16 cellular contexts compared by ENCODE assay signal in genomic region chr10:79407397-79407796, GRCh38. TPM values are rescaled to one million over a fixed set of nuclear protein-coding genes. Genes with fewer than 3 reads are reported as not detected.
DNase-seq lines count a peak whose midpoint lies in the region; ATAC-seq and TF ChIP-seq lines count a peak whose summit lies in the region.
"Had no signal": no experiment of that assay in that cellular context is flagged by ENCODE, and none has a peak within 500 bp of the region (broad histone marks: within the 10 kb centered on the region; RNA-seq: fewer than 3 reads in every experiment).

No MANE protein-coding gene starts in this region.

- no peak overlapping the region for H2AFZ ChIP-seq in neuronal stem cell (ENCODE audit: low read length)

- no peak overlapping the region for H3K4me2 ChIP-seq in BLaER1
- H3K4me2 ChIP-seq in neuronal stem cell (ENCODE audit: insufficient read depth, low read length, poor library complexity, severe bottlenecking), result no peak overlapping the region

- H3K36me3 ChIP-seq in BLaER1 (no peaks in the 10 kb centered on the region), heart right ventricle (peaks cover 0 to 5% (median 0%) of the 10 kb centered on the region in 9 donors), neuronal stem cell (replicated peaks in 1 of 2; ENCODE audit: control insufficient read depth in 2 of 2, insufficient read depth in 2 of 2, low read length in 2 of 2) (no peaks in the 10 kb centered on the region)

- peak overlapping the region; percentile 79 for H2AK5ac ChIP-seq in neuronal stem cell (ENCODE audit: low read depth, low read length)

- H3K4me3 ChIP-seq in BLaER1 (no peak overlapping the region), heart right ventricle (no peak overlapping the region), neuronal stem cell (ENCODE audit: low read length in 2 of 2) (peak overlapping the region in 1 of 2 donors; percentile 3)

- peaks cover 3% of the 10 kb centered on the region for H3K79me1 ChIP-seq in neuronal stem cell (ENCODE audit: low read depth, low read length)

- no peaks in the 10 kb centered on the region for H3K4me1 ChIP-seq in BLaER1
- H3K4me1 ChIP-seq in heart right ventricle, result peaks cover 0 to 81% (median 0%) of the 10 kb centered on the region in 9 donors
- H3K4me1 ChIP-seq in neuronal stem cell (ENCODE audit: control insufficient read depth in 2 of 2, insufficient read depth in 1 of 2, low read depth in 1 of 2, low read length in 2 of 2), result peaks cover 30 to 33% of the 10 kb centered on the region in 2 donors

- H4K8ac ChIP-seq in neuronal stem cell (ENCODE audit: low read depth, low read length), result no peak overlapping the region

- H3K27me3 ChIP-seq in BLaER1, result no peaks in the 10 kb centered on the region
- no peaks in the 10 kb centered on the region for H3K27me3 ChIP-seq in heart right ventricle
- H3K27me3 ChIP-seq in neuronal stem cell (ENCODE audit: control insufficient read depth in 3 of 3, insufficient read depth in 3 of 3, low read depth in 1 of 3, low read length in 3 of 3), result no peaks in the 10 kb centered on the region

- H2BK12ac ChIP-seq in neuronal stem cell (ENCODE audit: low read length), result no peak overlapping the region

- peak overlapping the region; percentile 70 for H3K4ac ChIP-seq in neuronal stem cell (ENCODE audit: low read length)

- no peak for TF ChIP-seq CTCF in heart right ventricle (IDR thresholded peaks at IDR 0.05)

- WGBS in heart right ventricle, 2 donors, result 87 to 88% methylated on average over 9 of the region's 9 CpGs
- WGBS in neuronal stem cell (ENCODE audit: extremely low coverage in 2 of 2, insufficient read length in 2 of 2, insufficient replicate concordance in 1 of 2), 2 donors, result no CpG with 5 or more reads among the region's 9 CpGs

- H3K9ac ChIP-seq in BLaER1 (peak overlapping the region; percentile 62), neuronal stem cell (ENCODE audit: low read depth, low read length, poor library complexity) (peak overlapping the region; percentile 47)

- H4K91ac ChIP-seq in neuronal stem cell (ENCODE audit: low read depth, low read length, poor library complexity), result no peak overlapping the region

- intact Hi-C loops in heart right ventricle (cut with DNase I), result loop anchor here in 3 of 10 donors (2.0 to 5.0 kb wide), 2 partner anchors 35 kb away; no protein-coding TSS in a partner anchor

- no peak overlapping the region for H3K14ac ChIP-seq in neuronal stem cell (ENCODE audit: low read length)

- ATAC-seq in SK-N-SH treated with all-trans-retinoic acid at 6 μM for 48 hours, result peak; percentile 6
- ATAC-seq in heart right ventricle, result no peak
- no peak for ATAC-seq in GM21360 (IDR thresholded peaks at IDR 0.05; ENCODE audit: unreplicated experiment)
- no peak for ATAC-seq in GM21717 (IDR thresholded peaks at IDR 0.05; ENCODE audit: unreplicated experiment)
- no peak for ATAC-seq in HG03039 (IDR thresholded peaks at IDR 0.05; ENCODE audit: unreplicated experiment)
- ATAC-seq: activated T-cell treated with anti-CD3 and anti-CD28 coated beads, Interleukin-2, amount 50 U/mL, for 72 hours; natural killer cell treated with Interleukin-12 subunit alpha and Interleukin-12 subunit beta and Interleukin-15 and Interleukin-18, amount 100 ng/mL, for 72 hours; stimulated activated naive CD8-positive, alpha-beta T cell treated with anti-CD3 and anti-CD28 coated beads, Interleukin-15, Interleukin-2, amounts not matched to agents 100 U/mL and 50 U/mL, for 24 hours had no signal

- 0 out of 2 replicates have a peak, but pooled peaks cover 6% of the 10 kb centered on the region for H4K20me1 ChIP-seq in BLaER1

- DNase-seq in heart right ventricle (no peak), neuronal stem cell (ENCODE audit: low spot score) (no peak), COR-L47 (lab: John Stamatoyannopoulos, UW) (no peak)
- DNase-seq: activated CD4-positive, alpha-beta memory T cell treated with anti-CD3 and anti-CD28 coated beads, Interleukin-2, amount 10 ng/mL, durations not matched to agents 7 days and 5 days; activated T-cell treated with anti-CD3 and anti-CD28 coated beads, Interleukin-2, amount 50 U/mL, for 72 hours; EL; NCI-H1694; NCI-H446 treated with DMSO at 0.1 percent for 48 hours; stimulated activated naive CD8-positive, alpha-beta T cell treated with anti-CD3 and anti-CD28 coated beads, Interleukin-15, Interleukin-2, amounts not matched to agents 100 U/mL and 50 U/mL, for 24 hours; T-helper 2 cell had no signal

- H3K27ac ChIP-seq in BLaER1 (no peak overlapping the region; the same call in none of the 2 replicates), heart right ventricle (peak overlapping the region in 8 of 10 donors; percentile 27 to 88 (median 60)), neuronal stem cell (replicated peaks; ENCODE audit: low read length) (no peak overlapping the region)

- peak overlapping the region; percentile 9 for H3K23ac ChIP-seq in neuronal stem cell (ENCODE audit: low read depth, low read length, poor library complexity)

- no peak overlapping the region for H2BK5ac ChIP-seq in neuronal stem cell (ENCODE audit: low read length)

- no peaks in the 10 kb centered on the region for H3K9me3 ChIP-seq in BLaER1
- H3K9me3 ChIP-seq in heart right ventricle, result no peaks in the 10 kb centered on the region
- no peaks in the 10 kb centered on the region for H3K9me3 ChIP-seq in neuronal stem cell (replicated peaks in 1 of 2; ENCODE audit: control insufficient read depth in 2 of 2, insufficient read depth in 1 of 2, low read depth in 1 of 2, low read length in 2 of 2)

- H3K18ac ChIP-seq in neuronal stem cell (ENCODE audit: low read length), result peak overlapping the region; percentile 48

- H2BK15ac ChIP-seq in neuronal stem cell (ENCODE audit: low read length), result no peak overlapping the region

- H2BK120ac ChIP-seq in neuronal stem cell (ENCODE audit: low read depth, low read length), result no peak overlapping the region

TF ChIP-seq in SK-N-SH treated with all-trans-retinoic acid at 6 μM for 48 hours, 23 proteins besides CTCF, POLR2A, EP300 and RAD21 (continues in another document):
- no peak for TF ChIP-seq TCF4 (CRISPR knock-in tag; IDR thresholded peaks at IDR 0.05; ENCODE audit: borderline replicate concordance)
- TF ChIP-seq TOX (CRISPR knock-in tag; IDR thresholded peaks at IDR 0.05; ENCODE audit: borderline replicate concordance), result no peak
- no peak for TF ChIP-seq ISL1 (CRISPR knock-in tag; IDR thresholded peaks at IDR 0.05)
- no peak for TF ChIP-seq ZNF565 (CRISPR knock-in tag; conservative IDR thresholded peaks at IDR 0.05; ENCODE audit: low read depth)
- TF ChIP-seq, protein P1, sequence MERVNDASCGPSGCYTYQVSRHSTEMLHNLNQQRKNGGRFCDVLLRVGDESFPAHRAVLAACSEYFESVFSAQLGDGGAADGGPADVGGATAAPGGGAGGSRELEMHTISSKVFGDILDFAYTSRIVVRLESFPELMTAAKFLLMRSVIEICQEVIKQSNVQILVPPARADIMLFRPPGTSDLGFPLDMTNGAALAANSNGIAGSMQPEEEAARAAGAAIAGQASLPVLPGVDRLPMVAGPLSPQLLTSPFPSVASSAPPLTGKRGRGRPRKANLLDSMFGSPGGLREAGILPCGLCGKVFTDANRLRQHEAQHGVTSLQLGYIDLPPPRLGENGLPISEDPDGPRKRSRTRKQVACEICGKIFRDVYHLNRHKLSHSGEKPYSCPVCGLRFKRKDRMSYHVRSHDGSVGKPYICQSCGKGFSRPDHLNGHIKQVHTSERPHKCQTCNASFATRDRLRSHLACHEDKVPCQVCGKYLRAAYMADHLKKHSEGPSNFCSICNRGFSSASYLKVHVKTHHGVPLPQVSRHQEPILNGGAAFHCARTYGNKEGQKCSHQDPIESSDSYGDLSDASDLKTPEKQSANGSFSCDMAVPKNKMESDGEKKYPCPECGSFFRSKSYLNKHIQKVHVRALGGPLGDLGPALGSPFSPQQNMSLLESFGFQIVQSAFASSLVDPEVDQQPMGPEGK (CRISPR knock-in tag; IDR thresholded peaks at IDR 0.05; ENCODE audit: borderline replicate concordance), result no peak
- TF ChIP-seq CSDC2 (CRISPR knock-in tag; IDR thresholded peaks at IDR 0.05), result no peak
- no peak for TF ChIP-seq CSRNP3 (CRISPR knock-in tag; IDR thresholded peaks at IDR 0.05)
- TF ChIP-seq, protein P2, sequence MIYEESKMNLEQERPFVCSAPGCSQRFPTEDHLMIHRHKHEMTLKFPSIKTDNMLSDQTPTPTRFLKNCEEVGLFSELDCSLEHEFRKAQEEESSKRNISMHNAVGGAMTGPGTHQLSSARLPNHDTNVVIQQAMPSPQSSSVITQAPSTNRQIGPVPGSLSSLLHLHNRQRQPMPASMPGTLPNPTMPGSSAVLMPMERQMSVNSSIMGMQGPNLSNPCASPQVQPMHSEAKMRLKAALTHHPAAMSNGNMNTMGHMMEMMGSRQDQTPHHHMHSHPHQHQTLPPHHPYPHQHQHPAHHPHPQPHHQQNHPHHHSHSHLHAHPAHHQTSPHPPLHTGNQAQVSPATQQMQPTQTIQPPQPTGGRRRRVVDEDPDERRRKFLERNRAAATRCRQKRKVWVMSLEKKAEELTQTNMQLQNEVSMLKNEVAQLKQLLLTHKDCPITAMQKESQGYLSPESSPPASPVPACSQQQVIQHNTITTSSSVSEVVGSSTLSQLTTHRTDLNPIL (CRISPR knock-in tag; IDR thresholded peaks at IDR 0.05; ENCODE audit: low read depth), result no peak
- TF ChIP-seq ESRRG (CRISPR knock-in tag; IDR thresholded peaks at IDR 0.05), result no peak
- no peak for TF ChIP-seq ZFP3 (CRISPR knock-in tag; IDR thresholded peaks at IDR 0.05)
- no peak for TF ChIP-seq OSR1 (CRISPR knock-in tag; IDR thresholded peaks at IDR 0.05)
- TF ChIP-seq GLIS3 (CRISPR knock-in tag; IDR thresholded peaks at IDR 0.05), result no peak
- TF ChIP-seq ZNF70 (CRISPR knock-in tag; IDR thresholded peaks at IDR 0.05), result no peak

RNA-seq across cellular contexts. Expression of gene ZCCHC24, which starts 38.0 kb away (rescaled TPM):
- total RNA-seq in heart right ventricle, result 10 to 100 TPM; 32.0 to 59.0 (median 49.0) TPM
- polyA plus RNA-seq in heart right ventricle, result 10 to 100 TPM; 19.3 to 22.4 TPM
- polyA plus RNA-seq in neuronal stem cell (2013, experiment 1 of 2), result 10.6 TPM
- polyA plus RNA-seq in neuronal stem cell (2013, experiment 2 of 2), result 10.3 TPM

Comparison
In these comparisons a context has a peak if more than half of its experiments do, and no peak if none do; other contexts are left out.
1. H3K27ac ChIP-seq: peak in heart right ventricle (8 of 10); none in BLaER1 (single experiment) and neuronal stem cell (single experiment).